8 cellular contexts compared by ENCODE assay signal in genomic region chr9:122904466-122904822, GRCh38. TPM values are rescaled to one million over a fixed set of nuclear protein-coding genes. Genes with fewer than 3 reads are reported as not detected.
DNase-seq lines count a peak whose midpoint lies in the region; ATAC-seq, FAIRE-seq and TF ChIP-seq lines count a peak whose summit lies in the region.

No MANE protein-coding gene starts in this region.

- peak overlapping the region; percentile 91 to 98 (median 92) for H3K27ac Mint-ChIP-seq in CD4-positive, CD25-positive, alpha-beta regulatory T cell

- no peaks in the 10 kb centered on the region for H3K9me3 ChIP-seq in CD4-positive, CD25-positive, alpha-beta regulatory T cell (ENCODE audit: control insufficient read depth in 2 of 2, low read length in 2 of 2)
- H3K9me3 ChIP-seq in mammary epithelial cell (replicated peaks; ENCODE audit: insufficient read depth, low read length) (no peaks in the 10 kb centered on the region), keratinocyte (ENCODE audit: control insufficient read depth, low read depth, low read length) (no peaks in the 10 kb centered on the region)

- peak in 2 of 3 donors; percentile 21 to 39 for DNase-seq in CD4-positive, CD25-positive, alpha-beta regulatory T cell
- peak; percentile 45 for DNase-seq in RCC 7860 (ENCODE audit: low spot score)
- peak; percentile 47 for DNase-seq in mammary epithelial cell
- DNase-seq in keratinocyte (ENCODE audit: low read depth, low spot score): no peak
- peak; percentile 35 to 48 for DNase-seq in stimulated activated CD4-positive, alpha-beta T cell treated with anti-CD3 and anti-CD28 coated beads, Interleukin-2, amount 100 ng/mL, for 24 hours
- DNase-seq in GM19239 (ENCODE audit: insufficient read length, low spot score): no peak

- H3K4me2 ChIP-seq in mammary epithelial cell (ENCODE audit: insufficient read depth, low read depth, low read length) (peak overlapping the region; percentile 96), keratinocyte (ENCODE audit: control insufficient read depth, extremely low read depth, insufficient read depth, low read depth, low read length) (peak overlapping the region; percentile 87)

- peaks cover 4% of the 10 kb centered on the region for H3K27me3 Mint-ChIP-seq in CD4-positive, CD25-positive, alpha-beta regulatory T cell

- intact Hi-C loops in mammary epithelial cell (cut with micrococcal nuclease): loop anchor here (2.0 to 10.0 kb wide), 2 partner anchors 26 to 450 kb away; partner anchors contain the start of genes CRB2 and ZBTB26

- no peak for TF ChIP-seq CTCF in mammary epithelial cell (conservative IDR thresholded peaks at IDR 0.05 in 1 of 2, IDR thresholded peaks at IDR 0.05 in 1 of 2; ENCODE audit: extremely low read depth in 1 of 2, insufficient read depth in 1 of 2, low read depth in 1 of 2, low read length in 2 of 2)
- no peak for TF ChIP-seq CTCF in keratinocyte (optimal IDR thresholded peaks at IDR 0.05 in 1 of 3, IDR thresholded peaks at IDR 0.05 in 1 of 3, conservative IDR thresholded peaks at IDR 0.05 in 1 of 3; ENCODE audit: extremely low read depth in 1 of 3, insufficient read depth in 2 of 3, low read length in 3 of 3)

- ATAC-seq in CD4-positive, CD25-positive, alpha-beta regulatory T cell (ENCODE audit: low read depth in 2 of 2): no peak
- ATAC-seq in GM18909 (IDR thresholded peaks at IDR 0.05; ENCODE audit: poor library complexity, unreplicated experiment): peak; percentile 30
- peak; percentile 35 for ATAC-seq in HG03139 (IDR thresholded peaks at IDR 0.05; ENCODE audit: unreplicated experiment)

- H3K9ac ChIP-seq in mammary epithelial cell (ENCODE audit: insufficient read depth, low read length) (peak overlapping the region; percentile 98), keratinocyte (ENCODE audit: control insufficient read depth, extremely low read depth, insufficient read depth, low read length) (peak overlapping the region; percentile 98)

- FAIRE-seq in RCC 7860 (lab: Jason Lieb, UNC): no peak
- FAIRE-seq in keratinocyte (lab: Jason Lieb, UNC): no peak
- FAIRE-seq in GM19239 (lab: Jason Lieb, UNC): no peak

- H3K9me1 ChIP-seq in keratinocyte (ENCODE audit: control insufficient read depth, extremely low read depth, insufficient read depth, low read length): no peaks in the 10 kb centered on the region

- no peaks in the 10 kb centered on the region for H4K20me1 ChIP-seq in mammary epithelial cell (ENCODE audit: insufficient read depth, low read length)
- H4K20me1 ChIP-seq in keratinocyte (ENCODE audit: control insufficient read depth, extremely low read depth, insufficient read depth, low read length): no peaks in the 10 kb centered on the region

- dilution Hi-C loops in mammary epithelial cell (cut with HindIII; ENCODE audit: low sequenced_read_pairs): no loop called here
- dilution Hi-C loops in keratinocyte (cut with MboI; ENCODE audit: extremely low pct_ligation_motif_present, low sequenced_read_pairs): no loop called here

- in situ Hi-C loops in mammary epithelial cell (cut with MboI; ENCODE audit: low sequenced_read_pairs in 2 of 2): no loop called here

- H3K4me1 Mint-ChIP-seq in CD4-positive, CD25-positive, alpha-beta regulatory T cell: peaks cover 15 to 47% (median 36%) of the 10 kb centered on the region in 4 donors

- 0% methylated on average over 8 of the region's 8 CpGs for WGBS in mammary epithelial cell (ENCODE audit: low coverage, missing lambda C conversion rate)

- H3K27ac ChIP-seq in CD4-positive, CD25-positive, alpha-beta regulatory T cell (ENCODE audit: insufficient read depth, low read length, poor library complexity, severe bottlenecking): peak overlapping the region; percentile 94
- H3K27ac ChIP-seq in mammary epithelial cell (ENCODE audit: insufficient read depth, low read depth, low read length) (peak overlapping the region; percentile 84), keratinocyte (ENCODE audit: control insufficient read depth, insufficient read depth, low read length) (peak overlapping the region; percentile 87)

- H3K79me2 ChIP-seq in mammary epithelial cell (ENCODE audit: insufficient read depth, low read length): peaks cover 72% of the 10 kb centered on the region
- peaks cover 56% of the 10 kb centered on the region for H3K79me2 ChIP-seq in keratinocyte (ENCODE audit: control insufficient read depth, insufficient read depth, low read length)

- BruUV-seq in mammary epithelial cell (replicated peaks; lab: Mats Ljungman, UMichigan): no TSS peak

- H3K36me3 Mint-ChIP-seq in CD4-positive, CD25-positive, alpha-beta regulatory T cell: peaks cover 5% of the 10 kb centered on the region

- H3K9me3 Mint-ChIP-seq in CD4-positive, CD25-positive, alpha-beta regulatory T cell: no peaks in the 10 kb centered on the region

- CTCF ChIA-PET in mammary epithelial cell (lab: Charles Lee; ENCODE audit: low non-redundant PET): no interaction called here

- peak overlapping the region; percentile 93 to 99 (median 96) for H3K4me3 Mint-ChIP-seq in CD4-positive, CD25-positive, alpha-beta regulatory T cell

- H2AFZ ChIP-seq in mammary epithelial cell (ENCODE audit: low read depth, low read length): peak overlapping the region; percentile 89
- peak overlapping the region; percentile 67 for H2AFZ ChIP-seq in keratinocyte (ENCODE audit: control insufficient read depth, low read length)

- peak overlapping the region; percentile 95 for H3K4me3 ChIP-seq in CD4-positive, CD25-positive, alpha-beta regulatory T cell (ENCODE audit: low read depth, low read length)
- H3K4me3 ChIP-seq in mammary epithelial cell (replicated peaks in 1 of 3; ENCODE audit: insufficient read depth in 1 of 3, low read depth in 2 of 3, low read length in 3 of 3) (peak overlapping the region; percentile 64 to 88 (median 80)), keratinocyte (ENCODE audit: control insufficient read depth in 2 of 3, extremely low read depth in 1 of 3, insufficient read depth in 2 of 3, low read depth in 1 of 3, low read length in 3 of 3) (peak overlapping the region; percentile 88 to 92 (median 89))

- no peaks in the 10 kb centered on the region for H3K27me3 ChIP-seq in CD4-positive, CD25-positive, alpha-beta regulatory T cell (ENCODE audit: control insufficient read depth, insufficient read depth, low read length)
- H3K27me3 ChIP-seq in mammary epithelial cell (ENCODE audit: insufficient read depth, low read length): no peaks in the 10 kb centered on the region
- H3K27me3 ChIP-seq in keratinocyte (ENCODE audit: control insufficient read depth, extremely low read depth, insufficient read depth, low read length): no peaks in the 10 kb centered on the region

- H3K4me1 ChIP-seq in CD4-positive, CD25-positive, alpha-beta regulatory T cell (ENCODE audit: control insufficient read depth, insufficient read depth, low read length, poor library complexity, severe bottlenecking): peaks cover 59% of the 10 kb centered on the region
- H3K4me1 ChIP-seq in mammary epithelial cell (ENCODE audit: insufficient read depth, low read length): peaks cover 2% of the 10 kb centered on the region
- H3K4me1 ChIP-seq in keratinocyte (ENCODE audit: control insufficient read depth, extremely low read depth, insufficient read depth, low read length): peaks cover 13% of the 10 kb centered on the region

- peaks cover 6% of the 10 kb centered on the region for H3K36me3 ChIP-seq in CD4-positive, CD25-positive, alpha-beta regulatory T cell (ENCODE audit: control insufficient read depth, insufficient read depth, low read length)
- H3K36me3 ChIP-seq in mammary epithelial cell (ENCODE audit: insufficient read depth, low read length) (peaks cover 4% of the 10 kb centered on the region), keratinocyte (ENCODE audit: control insufficient read depth in 2 of 2, extremely low read depth in 1 of 2, insufficient read depth in 2 of 2, low read length in 2 of 2) (peaks cover 0 to under 1% of the 10 kb centered on the region in 2 experiments)

RNA-seq across cellular contexts. Expression of gene RC3H2, which starts 0.7 kb away (rescaled TPM):
- 82.4 TPM for total RNA-seq in CD4-positive, CD25-positive, alpha-beta regulatory T cell
- 10 to 100 TPM; 23.2 to 35.7 (median 28.0) TPM for polyA plus RNA-seq in CD4-positive, CD25-positive, alpha-beta regulatory T cell
- 10 to 100 TPM; 55.6 to 68.7 TPM for total RNA-seq in mammary epithelial cell
- polyA plus RNA-seq in mammary epithelial cell (29.9 TPM), keratinocyte (31.0 to 35.0 TPM (median 34.2 TPM) in 3 replicates)
- polyA minus RNA-seq in mammary epithelial cell (179 TPM), keratinocyte (30.9 to 108 TPM (median 90.8 TPM) in 3 replicates)
- polyA plus RNA-seq in keratinocyte (2011; ENCODE audit: low read depth): 15.1 TPM
- polyA plus RNA-seq in keratinocyte (2011; cell fraction: cytosol; rRNA removed): 19.9 and 37.4 TPM in 2 replicates
- polyA plus RNA-seq in keratinocyte (2011; cell fraction: nucleus; rRNA removed): 28.8 and 32.6 TPM in 2 replicates
- polyA plus RNA-seq in keratinocyte (2012; ENCODE audit: low replicate concordance): 15.4 and 23.0 TPM in 2 replicates
- polyA minus RNA-seq in keratinocyte (2011; cell fraction: cytosol; rRNA and poly(A)+ RNA removed): 55.1 TPM
- 53.1 and 89.8 TPM in 2 replicates for polyA minus RNA-seq in keratinocyte (2011; cell fraction: nucleus; rRNA and poly(A)+ RNA removed)

RNA-seq across cellular contexts. Expression of gene ZBTB6, which starts 8.7 kb away (rescaled TPM):
- 4.5 TPM for total RNA-seq in CD4-positive, CD25-positive, alpha-beta regulatory T cell
- polyA plus RNA-seq in CD4-positive, CD25-positive, alpha-beta regulatory T cell: 1 to 10 TPM in 3 of 4 donors, under 1 TPM in 1; 0.87 to 3.2 (median 1.8) TPM
- total RNA-seq in mammary epithelial cell: 10 to 100 TPM in 1 of 2 donors, 1 to 10 TPM in 1; 8.2 to 18.3 TPM
- polyA plus RNA-seq in mammary epithelial cell: 3.7 TPM
- polyA minus RNA-seq in mammary epithelial cell: 6.0 TPM
- polyA plus RNA-seq in keratinocyte: 4.9 to 7.3 TPM (median 5.7 TPM) in 3 replicates
- polyA plus RNA-seq in keratinocyte (2011; ENCODE audit: low read depth): 2.5 TPM
- 2.1 and 4.8 TPM in 2 replicates for polyA plus RNA-seq in keratinocyte (2011; cell fraction: cytosol; rRNA removed)
- polyA plus RNA-seq in keratinocyte (2011; cell fraction: nucleus; rRNA removed): 4.5 and 5.5 TPM in 2 replicates
- 3.6 and 6.3 TPM in 2 replicates for polyA plus RNA-seq in keratinocyte (2012; ENCODE audit: low replicate concordance)
- 1.0 to 9.0 TPM (median 6.3 TPM) in 3 replicates for polyA minus RNA-seq in keratinocyte
- 3.5 TPM for polyA minus RNA-seq in keratinocyte (2011; cell fraction: cytosol; rRNA and poly(A)+ RNA removed)
- 7.1 and 12.3 TPM in 2 replicates for polyA minus RNA-seq in keratinocyte (2011; cell fraction: nucleus; rRNA and poly(A)+ RNA removed)

RNA-seq across cellular contexts. Expression of gene ZBTB26, which starts 26.9 kb away (rescaled TPM):
- total RNA-seq in CD4-positive, CD25-positive, alpha-beta regulatory T cell: 5.9 TPM
- polyA plus RNA-seq in CD4-positive, CD25-positive, alpha-beta regulatory T cell: 1 to 10 TPM in 2 of 4 donors, under 1 TPM in 2; 0.70 to 1.4 (median 1.1) TPM
- total RNA-seq in mammary epithelial cell: 1 to 10 TPM; 3.0 to 5.0 TPM
- polyA plus RNA-seq in mammary epithelial cell (1.6 TPM), keratinocyte (2.4 to 4.1 TPM (median 2.7 TPM) in 3 replicates)
- polyA minus RNA-seq in mammary epithelial cell (1.3 TPM), keratinocyte (0.26 to 3.8 TPM (median 2.4 TPM) in 3 replicates)
- polyA plus RNA-seq in keratinocyte (2011; ENCODE audit: low read depth): 0.65 TPM
- polyA plus RNA-seq in keratinocyte (2011; cell fraction: cytosol; rRNA removed): 1.1 and 2.2 TPM in 2 replicates
- 6.1 and 7.3 TPM in 2 replicates for polyA plus RNA-seq in keratinocyte (2011; cell fraction: nucleus; rRNA removed)
- polyA plus RNA-seq in keratinocyte (2012; ENCODE audit: low replicate concordance): 1.4 and 1.5 TPM in 2 replicates
- polyA minus RNA-seq in keratinocyte (2011; cell fraction: cytosol; rRNA and poly(A)+ RNA removed): 0.77 TPM
- polyA minus RNA-seq in keratinocyte (2011; cell fraction: nucleus; rRNA and poly(A)+ RNA removed): 2.1 and 3.3 TPM in 2 replicates

RNA-seq across cellular contexts. Expression of gene RABGAP1, which starts 36.4 kb away (rescaled TPM):
- 50.7 TPM for total RNA-seq in CD4-positive, CD25-positive, alpha-beta regulatory T cell
- polyA plus RNA-seq in CD4-positive, CD25-positive, alpha-beta regulatory T cell: 10 to 100 TPM; 19.2 to 28.8 (median 25.2) TPM
- 10 to 100 TPM; 56.0 to 61.7 TPM for total RNA-seq in mammary epithelial cell
- polyA plus RNA-seq in mammary epithelial cell (20.1 TPM), keratinocyte (32.9 to 40.6 TPM (median 34.1 TPM) in 3 replicates)
- polyA minus RNA-seq in mammary epithelial cell (91.2 TPM), keratinocyte (27.1 to 66.3 TPM (median 50.6 TPM) in 3 replicates)
- polyA plus RNA-seq in keratinocyte (2011; ENCODE audit: low read depth): 64.4 TPM
- 18.3 and 36.3 TPM in 2 replicates for polyA plus RNA-seq in keratinocyte (2011; cell fraction: cytosol; rRNA removed)
- polyA plus RNA-seq in keratinocyte (2011; cell fraction: nucleus; rRNA removed): 41.7 and 47.8 TPM in 2 replicates
- polyA plus RNA-seq in keratinocyte (2012; ENCODE audit: low replicate concordance): 21.8 and 23.2 TPM in 2 replicates
- polyA minus RNA-seq in keratinocyte (2011; cell fraction: cytosol; rRNA and poly(A)+ RNA removed): 17.6 TPM
- 43.5 and 88.0 TPM in 2 replicates for polyA minus RNA-seq in keratinocyte (2011; cell fraction: nucleus; rRNA and poly(A)+ RNA removed)

Comparison
In these comparisons a context has a peak if more than half of its experiments do, and no peak if none do; other contexts are left out.
1. ATAC-seq: peak in GM18909 (single experiment) and HG03139 (single experiment); none in CD4-positive, CD25-positive, alpha-beta regulatory T cell (0 of 2).
2. DNase-seq: peak in CD4-positive, CD25-positive, alpha-beta regulatory T cell (2 of 3), RCC 7860 (single experiment), mammary epithelial cell (single experiment) and stimulated activated CD4-positive, alpha-beta T cell treated with anti-CD3 and anti-CD28 coated beads, Interleukin-2, amount 100 ng/mL, for 24 hours (2 of 2); none in keratinocyte (single experiment) and GM19239 (single experiment).
3. Peak in every context shown above with its lines, with median percentiles within 50 percentile points of each other: H3K27ac ChIP-seq and H3K4me3 ChIP-seq.